8 cellular contexts compared by ENCODE assay signal in genomic region chr7:21944616-21945373, GRCh38. TPM values are rescaled to one million over a fixed set of nuclear protein-coding genes. Genes with fewer than 3 reads are reported as not detected.
DNase-seq lines count a peak whose midpoint lies in the region; ATAC-seq and TF ChIP-seq lines count a peak whose summit lies in the region.

No MANE protein-coding gene starts in this region.

- CTCF ChIA-PET in SK-N-SH (lab: Yijun Ruan, JAX): no interaction called here

- H3K4me3 ChIP-seq in SK-N-SH (ENCODE audit: low read depth in 2 of 2, low read length in 1 of 2): peak overlapping the region; percentile 71 to 75
- peak overlapping the region; percentile 68 to 80 for H3K4me3 ChIP-seq in neutrophil (ENCODE audit: low read depth in 1 of 2, low read length in 1 of 2)

- H3K9me3 ChIP-seq in SK-N-SH (no peaks in the 10 kb centered on the region), neutrophil (no peaks in the 10 kb centered on the region)

- no peak for TF ChIP-seq RAD21 in SK-N-SH (IDR thresholded peaks at IDR 0.05; ENCODE audit: low read length)

- POLR2A ChIA-PET in SK-N-SH (lab: Yijun Ruan, JAX): no interaction called here

- H3K9me2 ChIP-seq in SK-N-SH: no peaks in the 10 kb centered on the region

- peak overlapping the region; percentile 91 for H2AFZ ChIP-seq in SK-N-SH (ENCODE audit: low read depth)

- DNase-seq in SK-N-SH (no peak), NCI-H2227 treated with DMSO at 0.1 percent for 48 hours (lab: John Stamatoyannopoulos, UW) (peak; percentile 38), germinal center (ENCODE audit: low spot score) (peak; percentile 61), hippocampal formation (lab: John Stamatoyannopoulos, UW) (no peak)
- DNase-seq in activated T-cell treated with anti-CD3 and anti-CD28 coated beads, Interleukin-2, amount 50 U/mL, for 48 hours: peak; percentile 60 to 62

- 11% methylated on average over 33 of the region's 33 CpGs for WGBS in SK-N-SH (ENCODE audit: low lambda C conversion rate)

- H3K27ac ChIP-seq in SK-N-SH (ENCODE audit: low read depth in 2 of 2, low read length in 1 of 2) (peak overlapping the region in 1 of 2 experiments; percentile 11; a peak in 1 of 4 replicates), neutrophil (peak overlapping the region; percentile 81)

- H4K20me1 ChIP-seq in SK-N-SH (ENCODE audit: insufficient read depth): no peaks in the 10 kb centered on the region

- H3K27me3 ChIP-seq in SK-N-SH (ENCODE audit: insufficient read depth) (peaks cover 5% of the 10 kb centered on the region), neutrophil (no peaks in the 10 kb centered on the region)

- H3K9ac ChIP-seq in SK-N-SH: peak overlapping the region; percentile 61; the same call in 1 of the 2 replicates

- H3K4me2 ChIP-seq in SK-N-SH: peak overlapping the region; percentile 89

- H3K4me1 ChIP-seq in SK-N-SH (ENCODE audit: control insufficient read depth in 1 of 2, insufficient read depth in 2 of 2, low read depth in 1 of 2, low read length in 1 of 2) (peaks cover 0 to 8% of the 10 kb centered on the region in 2 experiments; a peak in 1 of 4 replicates), neutrophil (ENCODE audit: control insufficient read depth in 1 of 2, insufficient read depth in 1 of 2, low read depth in 1 of 2, low read length in 1 of 2) (peaks cover 66 to 77% of the 10 kb centered on the region in 2 experiments)

- ATAC-seq in SK-N-SH treated with all-trans-retinoic acid at 6 μM for 48 hours (no peak), GM21447 (IDR thresholded peaks at IDR 0.05; ENCODE audit: unreplicated experiment) (no peak)

- H3K79me2 ChIP-seq in SK-N-SH (ENCODE audit: insufficient read depth): no peaks in the 10 kb centered on the region

- H3F3A ChIP-seq in SK-N-SH (replicated peaks; ENCODE audit: insufficient read depth): no peaks in the 10 kb centered on the region

- no peak for TF ChIP-seq EP300 in SK-N-SH (IDR thresholded peaks at IDR 0.05; ENCODE audit: borderline replicate concordance in 1 of 2, low read depth in 1 of 2, low read length in 1 of 2)

- H3K36me3 ChIP-seq in SK-N-SH (replicated peaks in 1 of 2; ENCODE audit: control insufficient read depth in 1 of 2, insufficient read depth in 2 of 2, low read length in 1 of 2) (no peaks in the 10 kb centered on the region), neutrophil (no peaks in the 10 kb centered on the region)

- TF ChIP-seq CTCF in SK-N-SH (IDR thresholded peaks at IDR 0.05): no peak
- no peak for TF ChIP-seq CTCF in neutrophil (IDR thresholded peaks at IDR 0.05)

TF ChIP-seq in SK-N-SH, 30 proteins besides CTCF, POLR2A, EP300 and RAD21 (continues in another document):
- TF ChIP-seq RFX5 (IDR thresholded peaks at IDR 0.05; ENCODE audit: low read length) (no peak), GATA2 (CRISPR knock-in tag; IDR thresholded peaks at IDR 0.05) (no peak), IRF3 (IDR thresholded peaks at IDR 0.05; ENCODE audit: low read depth, low read length) (no peak), YY1 (IDR thresholded peaks at IDR 0.05; ENCODE audit: low read depth) (no peak), MAX (IDR thresholded peaks at IDR 0.05; ENCODE audit: low read depth) (no peak), POLR2AphosphoS5 (IDR thresholded peaks at IDR 0.05; ENCODE audit: low read depth, low read length) (no peak), MEF2A (IDR thresholded peaks at IDR 0.05; ENCODE audit: borderline replicate concordance, low read depth) (no peak), FOXJ3 (CRISPR knock-in tag; IDR thresholded peaks at IDR 0.05) (no peak), SIN3A (IDR thresholded peaks at IDR 0.05; ENCODE audit: borderline replicate concordance, low read depth, low read length) (no peak), FOSL2 (IDR thresholded peaks at IDR 0.05; ENCODE audit: borderline replicate concordance, low read depth) (no peak), TCF12 (IDR thresholded peaks at IDR 0.05) (no peak), TEAD4 (IDR thresholded peaks at IDR 0.05; ENCODE audit: borderline replicate concordance, insufficient read depth) (no peak), PBX3 (IDR thresholded peaks at IDR 0.05) (no peak), SMC3 (IDR thresholded peaks at IDR 0.05; ENCODE audit: low read depth, low read length) (no peak), CHD2 (IDR thresholded peaks at IDR 0.05; ENCODE audit: low read length, partially characterized antibody) (no peak), RCOR1 (IDR thresholded peaks at IDR 0.05; ENCODE audit: low read length) (no peak), JUND (IDR thresholded peaks at IDR 0.05) (no peak), NRF1 (IDR thresholded peaks at IDR 0.05; ENCODE audit: low read depth, low read length) (no peak), TAF1 (IDR thresholded peaks at IDR 0.05; ENCODE audit: borderline replicate concordance, low read depth, low read length) (no peak)

TF ChIP-seq in SK-N-SH treated with all-trans-retinoic acid at 6 μM for 48 hours, 23 proteins besides CTCF, POLR2A, EP300 and RAD21 (continues in another document):
- TF ChIP-seq ZFP3 (CRISPR knock-in tag; IDR thresholded peaks at IDR 0.05): no peak
- no peak for TF ChIP-seq GLIS3 (CRISPR knock-in tag; IDR thresholded peaks at IDR 0.05)
- no peak for TF ChIP-seq ZFP30 (CRISPR knock-in tag; IDR thresholded peaks at IDR 0.05)
- TF ChIP-seq ZNF565 (CRISPR knock-in tag; conservative IDR thresholded peaks at IDR 0.05; ENCODE audit: low read depth): no peak
- TF ChIP-seq TOX (CRISPR knock-in tag; IDR thresholded peaks at IDR 0.05; ENCODE audit: borderline replicate concordance): no peak
- no peak for TF ChIP-seq OSR1 (CRISPR knock-in tag; IDR thresholded peaks at IDR 0.05)
- no peak for TF ChIP-seq ARNTL (CRISPR knock-in tag; IDR thresholded peaks at IDR 0.05; ENCODE audit: borderline replicate concordance, low read depth)
- TF ChIP-seq ISL1 (CRISPR knock-in tag; IDR thresholded peaks at IDR 0.05): no peak
- TF ChIP-seq ZNF70 (CRISPR knock-in tag; IDR thresholded peaks at IDR 0.05): no peak
- TF ChIP-seq PATZ1 (CRISPR knock-in tag; IDR thresholded peaks at IDR 0.05; ENCODE audit: borderline replicate concordance): no peak
- no peak for TF ChIP-seq CREB5 (CRISPR knock-in tag; IDR thresholded peaks at IDR 0.05; ENCODE audit: low read depth)
- TF ChIP-seq TSHZ2 (CRISPR knock-in tag; IDR thresholded peaks at IDR 0.05): no peak
- no peak for TF ChIP-seq RARB (CRISPR knock-in tag; IDR thresholded peaks at IDR 0.05)
- TF ChIP-seq ZC3H10 (CRISPR knock-in tag; IDR thresholded peaks at IDR 0.05): no peak
- no peak for TF ChIP-seq ESRRG (CRISPR knock-in tag; IDR thresholded peaks at IDR 0.05)
- no peak for TF ChIP-seq TCF4 (CRISPR knock-in tag; IDR thresholded peaks at IDR 0.05; ENCODE audit: borderline replicate concordance)

RNA-seq across cellular contexts. Expression of gene CDCA7L, which starts 0.9 kb away (rescaled TPM):
- 16.8 and 18.4 TPM in 2 replicates for polyA plus RNA-seq in SK-N-SH (2012; rRNA removed)
- 17.1 and 17.2 TPM in 2 replicates for polyA plus RNA-seq in SK-N-SH (2012; cell fraction: cytosol; rRNA removed)
- polyA plus RNA-seq in SK-N-SH (2012; cell fraction: nucleus; rRNA removed): 14.5 and 20.7 TPM in 2 replicates

Comparison
In these comparisons a context has a peak if more than half of its experiments do, and no peak if none do; other contexts are left out.
1. DNase-seq: peak in NCI-H2227 treated with DMSO at 0.1 percent for 48 hours (single experiment), activated T-cell treated with anti-CD3 and anti-CD28 coated beads, Interleukin-2, amount 50 U/mL, for 48 hours (2 of 2) and germinal center (single experiment); none in SK-N-SH (single experiment) and hippocampal formation (0 of 2).